In genomic region chr1:88973520-88974137, GRCh38 we compare ENCODE assay signal across 8 cellular contexts. TPM values are rescaled to one million over a fixed set of nuclear protein-coding genes. Genes with fewer than 3 reads are reported as not detected.
DNase-seq lines count a peak whose midpoint lies in the region; FAIRE-seq and TF ChIP-seq lines count a peak whose summit lies in the region.

No MANE protein-coding gene starts in this region.

- H3K4me3 ChIP-seq in KMS-11 (IDR thresholded peaks at IDR 0.05; ENCODE audit: insufficient read depth, low read depth, low read length) = no peak overlapping the region
- H3K4me3 ChIP-seq in kidney epithelial cell (ENCODE audit: low read depth, low read length) = no peak overlapping the region

- peak overlapping the region; percentile 14 for H3K27ac Mint-ChIP-seq in activated T-helper 1 cell treated with anti-CD3 and anti-CD28 coated beads, Interleukin-12 subunit alpha, Interleukin-12 subunit beta, Interleukin-2, Interleukin-4 antibody, amounts not matched to agents 30 ng/mL and 10 ng/mL and 1 ng/mL, durations not matched to agents 14 hours and 24 hours and 36 hours

- no peaks in the 10 kb centered on the region for H3K79me2 ChIP-seq in KMS-11 (ENCODE audit: insufficient read depth, low read depth)

- H3K4me1 Mint-ChIP-seq in activated T-helper 1 cell treated with anti-CD3 and anti-CD28 coated beads, Interleukin-12 subunit alpha, Interleukin-12 subunit beta, Interleukin-2, Interleukin-4 antibody, amounts not matched to agents 30 ng/mL and 10 ng/mL and 1 ng/mL, durations not matched to agents 14 hours and 24 hours and 36 hours (ENCODE audit: low read depth) = peaks cover 20% of the 10 kb centered on the region

- H3K9me3 Mint-ChIP-seq in activated T-helper 1 cell treated with anti-CD3 and anti-CD28 coated beads, Interleukin-12 subunit alpha, Interleukin-12 subunit beta, Interleukin-2, Interleukin-4 antibody, amounts not matched to agents 30 ng/mL and 10 ng/mL and 1 ng/mL, durations not matched to agents 14 hours and 24 hours and 36 hours = no peaks in the 10 kb centered on the region

- no peaks in the 10 kb centered on the region for H4K20me1 ChIP-seq in KMS-11 (ENCODE audit: insufficient read depth)

- no peak overlapping the region for H3K4me2 ChIP-seq in KMS-11

- H3K27me3 ChIP-seq in KMS-11 (ENCODE audit: insufficient read depth, low read depth) (no peaks in the 10 kb centered on the region), kidney epithelial cell (ENCODE audit: control insufficient read depth, insufficient read depth, low read length) (no peaks in the 10 kb centered on the region)

- FAIRE-seq in GM12891 (lab: Jason Lieb, UNC) = no peak

- no peaks in the 10 kb centered on the region for H3K4me1 ChIP-seq in KMS-11 (ENCODE audit: low read depth, poor library complexity, severe bottlenecking)

- H3K36me3 ChIP-seq in KMS-11 (ENCODE audit: insufficient read depth) (no peaks in the 10 kb centered on the region), kidney epithelial cell (ENCODE audit: control insufficient read depth, insufficient read depth, low read length) (no peaks in the 10 kb centered on the region)

- TF ChIP-seq POLR2A in GM12891 (IDR thresholded peaks at IDR 0.05; ENCODE audit: low read depth, low read length) = no peak

- H2AFZ ChIP-seq in KMS-11 (ENCODE audit: low read depth) = no peak overlapping the region

- H3K27me3 Mint-ChIP-seq in activated T-helper 1 cell treated with anti-CD3 and anti-CD28 coated beads, Interleukin-12 subunit alpha, Interleukin-12 subunit beta, Interleukin-2, Interleukin-4 antibody, amounts not matched to agents 30 ng/mL and 10 ng/mL and 1 ng/mL, durations not matched to agents 14 hours and 24 hours and 36 hours (ENCODE audit: insufficient read depth) = no peaks in the 10 kb centered on the region

- H3K27ac ChIP-seq in KMS-11 = no peak overlapping the region

- intact Hi-C loops in activated T-helper 1 cell treated with anti-CD3 and anti-CD28 coated beads, Interleukin-12 subunit alpha, Interleukin-12 subunit beta, Interleukin-2, Interleukin-4 antibody, amounts not matched to agents 30 ng/mL and 10 ng/mL and 1 ng/mL, durations not matched to agents 14 hours and 24 hours and 36 hours (cut with micrococcal nuclease) = loop anchor here (1.0 kb wide), 2 partner anchors 8 to 482 kb away; no protein-coding TSS in a partner anchor

- peak; percentile 53 for DNase-seq in SKM-1 treated with dmso at 0.1 percent for 144 hours (lab: John Stamatoyannopoulos, UW; ENCODE audit: unreplicated experiment)
- DNase-seq in SKM-1 (lab: John Stamatoyannopoulos, UW; ENCODE audit: unreplicated experiment) = no peak
- DNase-seq in activated T-helper 1 cell treated with anti-CD3 and anti-CD28 coated beads, Interleukin-12 subunit alpha, Interleukin-12 subunit beta, Interleukin-2, Interleukin-4 antibody, amounts not matched to agents 30 ng/mL and 10 ng/mL and 1 ng/mL, durations not matched to agents 14 hours and 24 hours and 36 hours (ENCODE audit: low spot score) = no peak
- DNase-seq in kidney epithelial cell (ENCODE audit: low read depth) = no peak
- no peak for DNase-seq in GM12891 (ENCODE audit: insufficient read length, low spot score)
- no peak for DNase-seq in activated naive CD4-positive, alpha-beta T cell treated with anti-CD3 and anti-CD28 coated beads, Interleukin-2, amount 50 U/mL, for 16 hours
- no peak for DNase-seq in SHP77 treated with DMSO at 0.1 percent for 48 hours (lab: John Stamatoyannopoulos, UW)

- no peak overlapping the region for H3K4me3 Mint-ChIP-seq in activated T-helper 1 cell treated with anti-CD3 and anti-CD28 coated beads, Interleukin-12 subunit alpha, Interleukin-12 subunit beta, Interleukin-2, Interleukin-4 antibody, amounts not matched to agents 30 ng/mL and 10 ng/mL and 1 ng/mL, durations not matched to agents 14 hours and 24 hours and 36 hours

- TF ChIP-seq CTCF in KMS-11 (conservative IDR thresholded peaks at IDR 0.05; ENCODE audit: low read depth, low read length) (peak; percentile 71), kidney epithelial cell (IDR thresholded peaks at IDR 0.05; ENCODE audit: insufficient read depth, low read length, poor library complexity, severe bottlenecking) (peak; percentile 48)

- H3K36me3 Mint-ChIP-seq in activated T-helper 1 cell treated with anti-CD3 and anti-CD28 coated beads, Interleukin-12 subunit alpha, Interleukin-12 subunit beta, Interleukin-2, Interleukin-4 antibody, amounts not matched to agents 30 ng/mL and 10 ng/mL and 1 ng/mL, durations not matched to agents 14 hours and 24 hours and 36 hours (ENCODE audit: low read depth) = peaks cover 23% of the 10 kb centered on the region

- no peak overlapping the region for H3K9ac ChIP-seq in KMS-11

TF ChIP-seq in GM12891, 5 proteins besides CTCF, POLR2A, EP300 and RAD21:
- TF ChIP-seq SPI1 (IDR thresholded peaks at IDR 0.05; ENCODE audit: low read depth, low read length) = no peak
- no peak for TF ChIP-seq POLR2AphosphoS5 (IDR thresholded peaks at IDR 0.05; ENCODE audit: low read depth, low read length)
- TF ChIP-seq PAX5 (IDR thresholded peaks at IDR 0.05; ENCODE audit: insufficient read depth, low read length, severe bottlenecking) = no peak
- TF ChIP-seq POU2F2 (IDR thresholded peaks at IDR 0.05; ENCODE audit: low read depth, low read length) = no peak
- no peak for TF ChIP-seq TAF1 (IDR thresholded peaks at IDR 0.05; ENCODE audit: low read depth, low read length)

RNA-seq across cellular contexts. Expression of gene KYAT3, which starts 18.8 kb away (rescaled TPM):
- 28.5 and 32.5 TPM in 2 replicates for total RNA-seq in activated T-helper 1 cell treated with anti-CD3 and anti-CD28 coated beads, Interleukin-12 subunit alpha, Interleukin-12 subunit beta, Interleukin-2, Interleukin-4 antibody, amounts not matched to agents 30 ng/mL and 10 ng/mL and 1 ng/mL, durations not matched to agents 14 hours and 24 hours and 36 hours
- 36.4 and 43.7 TPM in 2 replicates for total RNA-seq in kidney epithelial cell
- polyA plus RNA-seq in GM12891 (2012; ENCODE audit: low read depth, missing spikeins) = 21.2 TPM

RNA-seq across cellular contexts. Expression of gene RBMXL1, which starts 18.8 kb away (rescaled TPM):
- 35.8 and 38.9 TPM in 2 replicates for total RNA-seq in activated T-helper 1 cell treated with anti-CD3 and anti-CD28 coated beads, Interleukin-12 subunit alpha, Interleukin-12 subunit beta, Interleukin-2, Interleukin-4 antibody, amounts not matched to agents 30 ng/mL and 10 ng/mL and 1 ng/mL, durations not matched to agents 14 hours and 24 hours and 36 hours
- 6.6 and 9.5 TPM in 2 replicates for total RNA-seq in kidney epithelial cell
- polyA plus RNA-seq in GM12891 (2012; ENCODE audit: low read depth, missing spikeins) = 9.6 TPM

RNA-seq across cellular contexts. Expression of gene GBP3, which starts 49.0 kb away (rescaled TPM):
- 12.0 and 14.5 TPM in 2 replicates for total RNA-seq in activated T-helper 1 cell treated with anti-CD3 and anti-CD28 coated beads, Interleukin-12 subunit alpha, Interleukin-12 subunit beta, Interleukin-2, Interleukin-4 antibody, amounts not matched to agents 30 ng/mL and 10 ng/mL and 1 ng/mL, durations not matched to agents 14 hours and 24 hours and 36 hours
- 28.5 and 39.4 TPM in 2 replicates for total RNA-seq in kidney epithelial cell
- polyA plus RNA-seq in GM12891 (2012; ENCODE audit: low read depth, missing spikeins) = 2.9 TPM
